27 cellular contexts compared by ENCODE assay signal in the genomic region with DNA sequence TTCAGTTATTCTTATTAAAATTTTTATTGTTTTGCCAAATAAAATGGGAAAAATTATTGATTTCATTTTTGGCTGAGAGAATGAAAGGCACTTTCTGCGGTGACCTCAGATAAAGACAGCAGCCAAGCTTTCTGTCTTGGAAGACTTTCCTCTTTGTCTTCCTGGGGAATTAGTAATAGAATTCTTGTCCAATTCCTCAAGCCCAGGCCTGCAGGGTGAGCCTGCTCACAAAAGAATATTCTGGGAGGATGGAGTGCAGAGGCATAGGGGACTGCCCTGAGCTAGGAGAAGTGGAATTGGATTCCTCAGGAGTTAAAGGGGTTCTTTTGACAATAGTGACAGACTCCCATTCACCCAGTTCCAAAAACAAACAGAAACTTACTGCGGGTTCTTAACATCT.
DNase-seq lines count a peak whose midpoint lies in the region; ATAC-seq and TF ChIP-seq lines count a peak whose summit lies in the region.
"Had no signal": no experiment of that assay in that cellular context is flagged by ENCODE, and none has a peak within 500 bp of the region (broad histone marks: within the 10 kb centered on the region; RNA-seq: fewer than 3 reads in every experiment).

No MANE protein-coding gene starts in this region.

- H3K9me3 Mint-ChIP-seq in H9 (peaks cover 5 to 10% of the 10 kb centered on the region in 2 experiments; a peak in 2 of 5 replicates), immature natural killer cell (peaks cover 11 to 64% (median 27%) of the 10 kb centered on the region in 6 donors)
- H3K9me3 Mint-ChIP-seq in T-helper 2 cell treated with Interferon-gamma antibody and Interleukin-4, amounts not matched to agents 5 μg/mL and 100 μg/mL, for 36 hours: peaks cover 21% of the 10 kb centered on the region

- H3K18ac ChIP-seq in H9 (ENCODE audit: insufficient read length, low read depth, low read length): no peak overlapping the region

- no peak overlapping the region for H4K8ac ChIP-seq in H9 (replicated peaks; ENCODE audit: insufficient read length, low read depth, low read length)

- H2AK5ac ChIP-seq in H9 (ENCODE audit: insufficient read length, low read length): no peak overlapping the region

- no peaks in the 10 kb centered on the region for H3K27me3 ChIP-seq in H9 (ENCODE audit: insufficient read depth, low read length)
- H3K27me3 ChIP-seq in foreskin keratinocyte: no peaks in the 10 kb centered on the region
- H3K27me3 ChIP-seq: BLaER1, body of pancreas, gastroesophageal sphincter, upper lobe of left lung had no signal

- no CpG with 5 or more reads among the region's 2 CpGs for WGBS in H9 (ENCODE audit: extremely low coverage, insufficient read length, low lambda C conversion rate)

- in situ Hi-C loops in astrocyte of the spinal cord (cut with HindIII; ENCODE audit: low sequenced_read_pairs): no loop called here

- H2AFZ ChIP-seq in H9 (ENCODE audit: low read length): no peak overlapping the region

- H3K4me1 ChIP-seq in H9 (ENCODE audit: insufficient read depth, low read length): peaks cover 2% of the 10 kb centered on the region; the same call in 1 of the 2 replicates
- peaks cover 15% of the 10 kb centered on the region for H3K4me1 ChIP-seq in foreskin keratinocyte
- H3K4me1 ChIP-seq: body of pancreas, gastroesophageal sphincter, upper lobe of left lung had no signal

- no peak overlapping the region for H3K23ac ChIP-seq in H9 (ENCODE audit: insufficient read length, low read depth, low read length)

- H3K56ac ChIP-seq in H9 (ENCODE audit: insufficient read length, low read depth, low read length): no peak overlapping the region

- H3K4me2 ChIP-seq in H9 (ENCODE audit: insufficient read depth, insufficient read length, low read length): no peak overlapping the region
- H3K4me2 ChIP-seq: BLaER1, smooth muscle cell had no signal

- peaks cover 2% of the 10 kb centered on the region in 2 experiments; a peak in 2 of 4 replicates for H3K4me1 Mint-ChIP-seq in H9
- no peaks in the 10 kb centered on the region for H3K4me1 Mint-ChIP-seq in T-helper 2 cell treated with Interferon-gamma antibody and Interleukin-4, amounts not matched to agents 5 μg/mL and 100 μg/mL, for 36 hours (ENCODE audit: low read depth)
- no peaks in the 10 kb centered on the region for H3K4me1 Mint-ChIP-seq in immature natural killer cell
- H3K4me1 Mint-ChIP-seq: activated naive CD8-positive, alpha-beta T cell treated with anti-CD3 and anti-CD28 coated beads for 36 hours; natural killer cell had no signal

- no peak overlapping the region for H3K9ac ChIP-seq in H9 (ENCODE audit: extremely low read depth, insufficient read length, low read length)
- H3K9ac ChIP-seq: BLaER1 had no signal

- ATAC-seq in foreskin keratinocyte (peak; percentile 100), GM18868 (IDR thresholded peaks at IDR 0.05; ENCODE audit: unreplicated experiment) (no peak)
- ATAC-seq: body of pancreas, gastroesophageal sphincter, K562, natural killer cell had no signal

- H3K36me3 Mint-ChIP-seq in H9 (ENCODE audit: insufficient read depth in 1 of 3, low read depth in 3 of 3) (peaks cover 3 to 13% (median 8%) of the 10 kb centered on the region in 3 experiments; a peak in 6 of 7 replicates), immature natural killer cell (peaks cover 0 to 8% (median 0%) of the 10 kb centered on the region in 3 donors)
- no peaks in the 10 kb centered on the region for H3K36me3 Mint-ChIP-seq in T-helper 2 cell treated with Interferon-gamma antibody and Interleukin-4, amounts not matched to agents 5 μg/mL and 100 μg/mL, for 36 hours (ENCODE audit: low read depth)
- H3K36me3 Mint-ChIP-seq: activated naive CD8-positive, alpha-beta T cell treated with anti-CD3 and anti-CD28 coated beads for 36 hours had no signal

- H3K27ac ChIP-seq in H9 (ENCODE audit: insufficient read length, low read depth, low read length) (no peak overlapping the region), foreskin keratinocyte (no peak overlapping the region)
- H3K27ac ChIP-seq: BLaER1, body of pancreas, gastroesophageal sphincter, upper lobe of left lung, VCaP had no signal

- H4K91ac ChIP-seq in H9 (ENCODE audit: insufficient read length, low read depth, low read length): no peak overlapping the region

- H4K20me1 ChIP-seq in H9 (ENCODE audit: control insufficient read depth, insufficient read depth, insufficient read length): no peaks in the 10 kb centered on the region
- H4K20me1 ChIP-seq: BLaER1 had no signal

- H2BK5ac ChIP-seq in H9 (ENCODE audit: insufficient read length, low read length): no peak overlapping the region

- no peak overlapping the region for H3T11ph ChIP-seq in H9 (ENCODE audit: low read length)

- no peak overlapping the region for H2BK15ac ChIP-seq in H9 (ENCODE audit: low read depth, low read length)

- H3K27ac Mint-ChIP-seq in H9: no peak overlapping the region
- no peak overlapping the region for H3K27ac Mint-ChIP-seq in T-helper 2 cell treated with Interferon-gamma antibody and Interleukin-4, amounts not matched to agents 5 μg/mL and 100 μg/mL, for 36 hours
- no peak overlapping the region for H3K27ac Mint-ChIP-seq in immature natural killer cell
- H3K27ac Mint-ChIP-seq: activated naive CD8-positive, alpha-beta T cell treated with anti-CD3 and anti-CD28 coated beads for 36 hours; natural killer cell had no signal

- H3K4me3 Mint-ChIP-seq in H9 (no peak overlapping the region), immature natural killer cell (no peak overlapping the region)
- H3K4me3 Mint-ChIP-seq in T-helper 2 cell treated with Interferon-gamma antibody and Interleukin-4, amounts not matched to agents 5 μg/mL and 100 μg/mL, for 36 hours: no peak overlapping the region
- H3K4me3 Mint-ChIP-seq: activated naive CD8-positive, alpha-beta T cell treated with anti-CD3 and anti-CD28 coated beads for 36 hours; natural killer cell had no signal

- peak overlapping the region; percentile 47; the same call in 1 of the 2 replicates for H3K14ac ChIP-seq in H9 (ENCODE audit: insufficient read depth, low read length)

- no peak overlapping the region for H2BK20ac ChIP-seq in H9 (ENCODE audit: low read depth, low read length, poor library complexity, severe bottlenecking)

- H2BK120ac ChIP-seq in H9 (ENCODE audit: low read depth, low read length, poor library complexity, severe bottlenecking): no peak overlapping the region

- no peak overlapping the region for H4K5ac ChIP-seq in H9 (ENCODE audit: insufficient read length, low read depth, low read length)

- DNase-seq in AG08396 (ENCODE audit: low spot score) (peak; percentile 8), H9 (no peak), astrocyte of the spinal cord (ENCODE audit: low read depth, low spot score) (peak; percentile 1), foreskin keratinocyte (peak; percentile 71 to 87), immature natural killer cell (no peak)
- no peak for DNase-seq in T-helper 2 cell treated with Interferon-gamma antibody and Interleukin-4, amounts not matched to agents 5 μg/mL and 100 μg/mL, for 36 hours (ENCODE audit: low spot score)
- DNase-seq in stimulated activated CD4-positive, alpha-beta T cell treated with anti-CD3 and anti-CD28 coated beads, Interleukin-1b, Interleukin-23, amount 100 ng/mL, for 48 hours: no peak
- DNase-seq: activated CD4-positive, alpha-beta T cell treated with anti-CD3 and anti-CD28 coated beads for 4 hours; activated CD8-positive, alpha-beta memory T cell treated with anti-CD3 and anti-CD28 coated beads for 24 hours; activated effector memory CD4-positive, alpha-beta T cell treated with Interleukin-2 at 50 U/mL for 16 hours; activated naive CD8-positive, alpha-beta T cell treated with anti-CD3 and anti-CD28 coated beads for 36 hours; body of pancreas; DMS153; effector CD8-positive, alpha-beta T cell; erythroblast; hypothalamus; MM.1S; natural killer cell; NCI-H1417; NCI-H2081; upper lobe of left lung had no signal

- no peaks in the 10 kb centered on the region for H3K79me1 ChIP-seq in H9 (ENCODE audit: insufficient read depth, low read depth, low read length, poor library complexity, severe bottlenecking)

- H3K4me3 ChIP-seq in astrocyte of the spinal cord (ENCODE audit: low read depth, low read length): no peak overlapping the region
- H3K4me3 ChIP-seq: BLaER1, body of pancreas, gastroesophageal sphincter, K562, smooth muscle cell, upper lobe of left lung had no signal

- H3K4ac ChIP-seq in H9 (ENCODE audit: low read depth, low read length): no peak overlapping the region

- no peaks in the 10 kb centered on the region for H3K9me3 ChIP-seq in H9 (ENCODE audit: control insufficient read depth, low read depth, low read length)
- H3K9me3 ChIP-seq: body of pancreas, gastroesophageal sphincter, upper lobe of left lung had no signal

- no peaks in the 10 kb centered on the region for H3K23me2 ChIP-seq in H9 (ENCODE audit: insufficient read length, low read depth, low read length, poor library complexity, severe bottlenecking)

- H3K79me2 ChIP-seq in H9 (ENCODE audit: insufficient read depth, low read length): no peaks in the 10 kb centered on the region

- no peaks in the 10 kb centered on the region; the same call in 1 of the 2 replicates for H3K27me3 Mint-ChIP-seq in H9 (ENCODE audit: low read depth)
- H3K27me3 Mint-ChIP-seq in T-helper 2 cell treated with Interferon-gamma antibody and Interleukin-4, amounts not matched to agents 5 μg/mL and 100 μg/mL, for 36 hours (ENCODE audit: low read depth): no peaks in the 10 kb centered on the region
- peaks cover 0 to 4% (median 0%) of the 10 kb centered on the region in 3 donors for H3K27me3 Mint-ChIP-seq in immature natural killer cell (ENCODE audit: low read depth in 3 of 3)
- H3K27me3 Mint-ChIP-seq: activated naive CD8-positive, alpha-beta T cell treated with anti-CD3 and anti-CD28 coated beads for 36 hours had no signal

- no peak overlapping the region for H2BK12ac ChIP-seq in H9 (ENCODE audit: insufficient read length, low read depth, low read length)

- no peak for TF ChIP-seq CTCF in H9 (conservative IDR thresholded peaks at IDR 0.05)
- TF ChIP-seq CTCF in astrocyte of the spinal cord (IDR thresholded peaks at IDR 0.05; ENCODE audit: low read depth, low read length): no peak
- no peak for TF ChIP-seq CTCF in foreskin keratinocyte (conservative IDR thresholded peaks at IDR 0.05)

Comparison
In these comparisons a context has a peak if more than half of its experiments do, and no peak if none do; other contexts are left out.
1. DNase-seq: peak in AG08396 (single experiment), astrocyte of the spinal cord (single experiment) and foreskin keratinocyte (2 of 2); none in H9 (single experiment), T-helper 2 cell treated with Interferon-gamma antibody and Interleukin-4, amounts not matched to agents 5 μg/mL and 100 μg/mL, for 36 hours (single experiment), immature natural killer cell (0 of 3) and stimulated activated CD4-positive, alpha-beta T cell treated with anti-CD3 and anti-CD28 coated beads, Interleukin-1b, Interleukin-23, amount 100 ng/mL, for 48 hours (single experiment).